In genomic region chr1:201506092-201506491, GRCh38 we compare ENCODE assay signal across 8 cellular contexts. TPM values are rescaled to one million over a fixed set of nuclear protein-coding genes. Genes with fewer than 3 reads are reported as not detected.
DNase-seq lines count a peak whose midpoint lies in the region; ATAC-seq, FAIRE-seq and TF ChIP-seq lines count a peak whose summit lies in the region.

No MANE protein-coding gene starts in this region.

- TF ChIP-seq CTCF in adrenal gland (IDR thresholded peaks at IDR 0.05) (no peak), lower leg skin (IDR thresholded peaks at IDR 0.05) (no peak), transverse colon (IDR thresholded peaks at IDR 0.05) (no peak)

- H3K27me3 ChIP-seq in adrenal gland (no peaks in the 10 kb centered on the region), transverse colon (no peaks in the 10 kb centered on the region)

- H3K4me3 ChIP-seq in adrenal gland (peak overlapping the region in 2 of 4 donors; percentile 47 to 71), lower leg skin (ENCODE audit: low read depth, poor library complexity, severe bottlenecking) (peak overlapping the region; percentile 64), transverse colon (peak overlapping the region; percentile 42 to 88 (median 68))

- no peaks in the 10 kb centered on the region for H3K27me3 Mint-ChIP-seq in activated T-cell treated with anti-CD3 and anti-CD28 coated beads, Interleukin-2, amount 50 U/mL, for 72 hours (ENCODE audit: low read depth)

- ATAC-seq in activated T-cell treated with anti-CD3 and anti-CD28 coated beads, Interleukin-2, amount 50 U/mL, for 72 hours (replicated peaks in 1 of 2): no peak
- ATAC-seq in GM21529 (IDR thresholded peaks at IDR 0.05; ENCODE audit: unreplicated experiment): no peak

- no peaks in the 10 kb centered on the region for H3K9me3 Mint-ChIP-seq in activated T-cell treated with anti-CD3 and anti-CD28 coated beads, Interleukin-2, amount 50 U/mL, for 72 hours

- in situ Hi-C loops in transverse colon (cut with MboI; ENCODE audit: low pct_ligation_motif_present in 1 of 4, low pct_unique_long_range_greater_than_20kb in 1 of 4, low sequenced_read_pairs in 3 of 4): no loop called here

- H3K4me1 ChIP-seq in adrenal gland (replicated peaks in 1 of 2) (peaks cover 0 to 31% of the 10 kb centered on the region in 2 donors), transverse colon (peaks cover 8 to 65% (median 43%) of the 10 kb centered on the region in 4 donors)

- peak overlapping the region; percentile 92 to 96 for H3K4me3 Mint-ChIP-seq in activated T-cell treated with anti-CD3 and anti-CD28 coated beads, Interleukin-2, amount 50 U/mL, for 72 hours

- TF ChIP-seq POLR2A in adrenal gland (IDR thresholded peaks at IDR 0.05) (no peak), lower leg skin (IDR thresholded peaks at IDR 0.05) (no peak), transverse colon (IDR thresholded peaks at IDR 0.05) (no peak)

- no peaks in the 10 kb centered on the region for H3K36me3 ChIP-seq in adrenal gland (replicated peaks in 1 of 2)
- no peaks in the 10 kb centered on the region for H3K36me3 ChIP-seq in transverse colon

- H3K4me1 Mint-ChIP-seq in activated T-cell treated with anti-CD3 and anti-CD28 coated beads, Interleukin-2, amount 50 U/mL, for 72 hours (ENCODE audit: low read depth): peaks cover 33% of the 10 kb centered on the region

- no peaks in the 10 kb centered on the region for H3K36me3 Mint-ChIP-seq in activated T-cell treated with anti-CD3 and anti-CD28 coated beads, Interleukin-2, amount 50 U/mL, for 72 hours (ENCODE audit: insufficient read depth in 2 of 2)

- 52 to 69% (median 65%) methylated on average over 1 to 3 of the region's 3 CpGs for WGBS in adrenal gland, 4 donors
- 25 to 26% methylated on average over 3 of the region's 3 CpGs for WGBS in lower leg skin, 2 donors
- 42% methylated on average over 3 of the region's 3 CpGs; no CpG with 5 or more reads in 1 of the 2 donors for WGBS in transverse colon (ENCODE audit: low coverage in 1 of 2), 2 donors

- DNase-seq in activated T-cell treated with anti-CD3 and anti-CD28 coated beads, Interleukin-2, amount 50 U/mL, for 72 hours: no peak
- DNase-seq in activated T-cell treated with anti-CD3 and anti-CD28 coated beads for 4 hours (no peak), adrenal gland (no peak), lower leg skin (ENCODE audit: low spot score in 2 of 2) (no peak), transverse colon (no peak), CD1c-positive myeloid dendritic cell (ENCODE audit: extremely low spot score) (no peak), HTR-8/SVneo (ENCODE audit: insufficient read length, low spot score) (no peak)

- intact Hi-C loops in adrenal gland (cut with DNase I): no loop called here
- intact Hi-C loops in lower leg skin (cut with DNase I; ENCODE audit: low total_unique reads): no loop called here
- intact Hi-C loops in transverse colon (cut with DNase I; ENCODE audit: low total_unique reads): no loop called here

- TF ChIP-seq EP300 in transverse colon (IDR thresholded peaks at IDR 0.05; ENCODE audit: low read depth): no peak

- H3K27ac Mint-ChIP-seq in activated T-cell treated with anti-CD3 and anti-CD28 coated beads, Interleukin-2, amount 50 U/mL, for 72 hours: peak overlapping the region; percentile 88

- peak overlapping the region; percentile 26 to 92 (median 74) for H3K27ac ChIP-seq in adrenal gland
- H3K27ac ChIP-seq in transverse colon: peak overlapping the region; percentile 93 to 97 (median 96)

- no peak for FAIRE-seq in HTR-8/SVneo (lab: Jason Lieb, UNC)

- H3K9me3 ChIP-seq in adrenal gland (replicated peaks in 1 of 3) (no peaks in the 10 kb centered on the region), transverse colon (no peaks in the 10 kb centered on the region)

RNA-seq across cellular contexts. Expression of gene CSRP1, which starts 0.8 kb away (rescaled TPM):
- 10 to 100 TPM; 44.7 to 52.6 TPM for total RNA-seq in activated T-cell treated with anti-CD3 and anti-CD28 coated beads, Interleukin-2, amount 50 U/mL, for 72 hours
- total RNA-seq in adrenal gland (100 to 1,000 TPM in 5 of 8 donors, 10 to 100 TPM in 3; 67.6 to 470 (median 200) TPM), lower leg skin (100 to 1,000 TPM; 310 to 627 (median 401) TPM), transverse colon (1,000 to 10,000 TPM in 2 of 4 donors, 100 to 1,000 TPM in 2; 697 to 1,474 (median 915) TPM)
- polyA plus RNA-seq in adrenal gland: 100 to 1,000 TPM in 2 of 3 donors, 10 to 100 TPM in 1; 85.6 to 159 (median 156) TPM

RNA-seq across cellular contexts. Expression of gene NAV1, which starts 32.8 kb away (rescaled TPM):
- total RNA-seq in activated T-cell treated with anti-CD3 and anti-CD28 coated beads, Interleukin-2, amount 50 U/mL, for 72 hours: 1 to 10 TPM; 6.2 to 6.3 TPM
- 10 to 100 TPM; 12.4 to 21.9 (median 17.1) TPM for total RNA-seq in adrenal gland
- 10 to 100 TPM in 1 of 3 donors, 1 to 10 TPM in 2; 3.0 to 11.3 (median 4.4) TPM for polyA plus RNA-seq in adrenal gland
- 10 to 100 TPM; 12.1 to 34.2 (median 19.2) TPM for total RNA-seq in lower leg skin
- total RNA-seq in transverse colon: 10 to 100 TPM; 13.0 to 40.6 (median 16.9) TPM

RNA-seq across cellular contexts. Expression of gene PHLDA3, which starts 37.1 kb away (rescaled TPM):
- 10 to 100 TPM; 10.7 to 25.6 TPM for total RNA-seq in activated T-cell treated with anti-CD3 and anti-CD28 coated beads, Interleukin-2, amount 50 U/mL, for 72 hours
- total RNA-seq in adrenal gland: 10 to 100 TPM; 14.5 to 64.7 (median 30.6) TPM
- 10 to 100 TPM in 2 of 3 donors, 1 to 10 TPM in 1; 2.1 to 30.7 (median 30.4) TPM for polyA plus RNA-seq in adrenal gland
- total RNA-seq in lower leg skin: 100 to 1,000 TPM in 1 of 4 donors, 10 to 100 TPM in 3; 63.0 to 110 (median 72.1) TPM
- total RNA-seq in transverse colon: 10 to 100 TPM; 19.4 to 47.6 (median 31.5) TPM
